10 cellular contexts compared by ENCODE assay signal in the genomic region with DNA sequence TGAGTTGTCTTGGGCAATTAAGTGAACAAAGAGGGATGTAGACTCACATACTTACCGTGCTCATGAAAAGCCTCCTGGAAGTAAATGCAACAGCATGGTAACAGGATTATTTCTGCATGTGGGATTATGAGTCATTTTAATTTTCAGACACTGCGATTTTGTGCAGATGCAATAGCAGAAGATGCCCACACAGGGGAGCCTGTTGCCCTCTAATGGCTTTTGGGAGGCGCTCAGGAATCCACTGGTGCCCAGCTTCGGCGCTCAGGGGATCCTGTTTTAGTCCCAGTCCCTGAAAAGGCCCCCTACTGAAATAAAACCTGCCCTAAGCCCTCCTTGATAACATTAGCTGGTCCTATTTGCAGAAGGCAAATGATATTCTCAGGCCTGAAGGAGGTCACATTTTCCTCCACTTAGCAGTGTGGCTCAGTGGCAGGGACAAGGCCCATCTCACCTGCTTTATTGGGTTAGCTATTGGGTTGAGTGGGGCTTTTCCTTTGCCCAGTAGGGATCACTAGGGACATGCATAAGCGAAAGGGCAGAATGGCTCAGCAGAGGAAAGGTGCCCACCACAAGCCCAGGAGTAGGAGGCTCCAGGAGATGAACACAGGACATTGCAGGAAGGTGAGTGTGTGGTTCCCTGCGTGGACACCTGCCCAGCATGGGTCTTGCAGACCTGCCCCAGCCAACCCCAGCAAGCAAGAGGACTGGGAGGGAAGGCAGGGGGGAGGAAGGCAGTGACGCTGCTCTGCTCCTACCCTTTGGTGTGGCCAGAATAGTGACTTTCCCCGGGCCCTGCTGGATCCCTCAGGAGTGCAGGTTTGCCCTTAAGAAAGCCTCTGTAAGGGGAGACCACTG. TPM values are rescaled to one million over a fixed set of nuclear protein-coding genes. Genes with fewer than 3 reads are reported as not detected.
A peak's percentile ranks its signal among the peaks of the same experiment; 100 is the strongest.
DNase-seq lines count a peak whose midpoint lies in the region; ATAC-seq and TF ChIP-seq lines count a peak whose summit lies in the region.
"Had no signal": no experiment of that assay in that cellular context is flagged by ENCODE, and none has a peak within 500 bp of the region (broad histone marks: within the 10 kb centered on the region; RNA-seq: fewer than 3 reads in every experiment).

No MANE protein-coding gene starts in this region.

- H3K27ac Mint-ChIP-seq in activated T-helper 1 cell treated with anti-CD3 and anti-CD28 coated beads, Interleukin-12 subunit alpha, Interleukin-12 subunit beta, Interleukin-2, Interleukin-4 antibody, amounts not matched to agents 30 ng/mL and 10 ng/mL and 1 ng/mL, durations not matched to agents 14 hours and 24 hours and 36 hours = no peak overlapping the region
- H3K27ac Mint-ChIP-seq: activated naive CD4-positive, alpha-beta T cell treated with anti-CD3 and anti-CD28 coated beads, Interleukin-2, amount 50 U/mL, for 24 hours; stimulated activated naive CD8-positive, alpha-beta T cell treated with anti-CD3 and anti-CD28 coated beads, Interleukin-15, Interleukin-2, amounts not matched to agents 100 ng/mL and 50 ng/mL, for 24 hours had no signal

- TF ChIP-seq CTCF in heart left ventricle (IDR thresholded peaks at IDR 0.05) (peak; percentile 72 to 90 (median 88)), sigmoid colon (IDR thresholded peaks at IDR 0.05) (peak; percentile 64 to 94 (median 80))

- H3K36me3 ChIP-seq in heart left ventricle = no peaks in the 10 kb centered on the region
- H3K36me3 ChIP-seq in sigmoid colon = no peaks in the 10 kb centered on the region

- no peaks in the 10 kb centered on the region for H3K36me3 Mint-ChIP-seq in activated T-helper 1 cell treated with anti-CD3 and anti-CD28 coated beads, Interleukin-12 subunit alpha, Interleukin-12 subunit beta, Interleukin-2, Interleukin-4 antibody, amounts not matched to agents 30 ng/mL and 10 ng/mL and 1 ng/mL, durations not matched to agents 14 hours and 24 hours and 36 hours (ENCODE audit: low read depth)
- H3K36me3 Mint-ChIP-seq: activated naive CD4-positive, alpha-beta T cell treated with anti-CD3 and anti-CD28 coated beads, Interleukin-2, amount 50 U/mL, for 24 hours had no signal

- DNase-seq in DMS79 (lab: John Stamatoyannopoulos, UW) (peak; percentile 8), NCI-H345 (lab: John Stamatoyannopoulos, UW) (peak; percentile 69), heart left ventricle (peak in 4 of 5 donors; percentile 33 to 58 (median 47)), sigmoid colon (peak; percentile 71)
- DNase-seq in activated T-helper 1 cell treated with anti-CD3 and anti-CD28 coated beads, Interleukin-12 subunit alpha, Interleukin-12 subunit beta, Interleukin-2, Interleukin-4 antibody, amounts not matched to agents 30 ng/mL and 10 ng/mL and 1 ng/mL, durations not matched to agents 14 hours and 24 hours and 36 hours (ENCODE audit: low spot score) = peak; percentile 7
- no peak for DNase-seq in activated naive CD4-positive, alpha-beta T cell treated with anti-CD3 and anti-CD28 coated beads, Interleukin-2, amount 50 U/mL, for 16 hours

- H3K27ac ChIP-seq in heart left ventricle = no peak overlapping the region
- no peak overlapping the region for H3K27ac ChIP-seq in sigmoid colon

- peaks cover 7% of the 10 kb centered on the region for H3K27me3 Mint-ChIP-seq in activated T-helper 1 cell treated with anti-CD3 and anti-CD28 coated beads, Interleukin-12 subunit alpha, Interleukin-12 subunit beta, Interleukin-2, Interleukin-4 antibody, amounts not matched to agents 30 ng/mL and 10 ng/mL and 1 ng/mL, durations not matched to agents 14 hours and 24 hours and 36 hours (ENCODE audit: insufficient read depth)

- no peaks in the 10 kb centered on the region for H3K9me3 Mint-ChIP-seq in activated T-helper 1 cell treated with anti-CD3 and anti-CD28 coated beads, Interleukin-12 subunit alpha, Interleukin-12 subunit beta, Interleukin-2, Interleukin-4 antibody, amounts not matched to agents 30 ng/mL and 10 ng/mL and 1 ng/mL, durations not matched to agents 14 hours and 24 hours and 36 hours
- H3K9me3 Mint-ChIP-seq: activated naive CD4-positive, alpha-beta T cell treated with anti-CD3 and anti-CD28 coated beads, Interleukin-2, amount 50 U/mL, for 24 hours; stimulated activated naive CD8-positive, alpha-beta T cell treated with anti-CD3 and anti-CD28 coated beads, Interleukin-15, Interleukin-2, amounts not matched to agents 100 ng/mL and 50 ng/mL, for 24 hours had no signal

- 41 to 48% (median 42%) methylated on average over 7 to 9 of the region's 9 CpGs for WGBS in heart left ventricle, 4 donors
- WGBS in sigmoid colon, 2 donors = 42 to 44% methylated on average over 9 of the region's 9 CpGs

- H3K4me3 Mint-ChIP-seq in activated T-helper 1 cell treated with anti-CD3 and anti-CD28 coated beads, Interleukin-12 subunit alpha, Interleukin-12 subunit beta, Interleukin-2, Interleukin-4 antibody, amounts not matched to agents 30 ng/mL and 10 ng/mL and 1 ng/mL, durations not matched to agents 14 hours and 24 hours and 36 hours = no peak overlapping the region
- H3K4me3 Mint-ChIP-seq: activated naive CD4-positive, alpha-beta T cell treated with anti-CD3 and anti-CD28 coated beads, Interleukin-2, amount 50 U/mL, for 24 hours; stimulated activated naive CD8-positive, alpha-beta T cell treated with anti-CD3 and anti-CD28 coated beads, Interleukin-15, Interleukin-2, amounts not matched to agents 100 ng/mL and 50 ng/mL, for 24 hours had no signal

- peaks cover 0 to 6% (median 0%) of the 10 kb centered on the region in 12 donors for H3K4me1 ChIP-seq in heart left ventricle
- H3K4me1 ChIP-seq in sigmoid colon = no peaks in the 10 kb centered on the region

- TF ChIP-seq POLR2A in heart left ventricle (IDR thresholded peaks at IDR 0.05) = no peak
- TF ChIP-seq POLR2A in sigmoid colon (IDR thresholded peaks at IDR 0.05) = no peak

- H3K9me3 ChIP-seq in heart left ventricle (no peaks in the 10 kb centered on the region), sigmoid colon (no peaks in the 10 kb centered on the region)

- H3K27me3 ChIP-seq in heart left ventricle (peaks cover 0 to 5% (median 0%) of the 10 kb centered on the region in 9 donors), sigmoid colon (no peaks in the 10 kb centered on the region)

- intact Hi-C loops in activated T-helper 1 cell treated with anti-CD3 and anti-CD28 coated beads, Interleukin-12 subunit alpha, Interleukin-12 subunit beta, Interleukin-2, Interleukin-4 antibody, amounts not matched to agents 30 ng/mL and 10 ng/mL and 1 ng/mL, durations not matched to agents 14 hours and 24 hours and 36 hours (cut with micrococcal nuclease) = loop anchor here (1.0 kb wide), 1 partner anchor 297 kb away; no protein-coding TSS in a partner anchor
- intact Hi-C loops in heart left ventricle (cut with DNase I) = loop anchor here (1.0 to 10.0 kb wide), 10 partner anchors 295 to 527 kb away; no protein-coding TSS in a partner anchor
- intact Hi-C loops in sigmoid colon (cut with DNase I) = loop anchor here (1.0 to 2.0 kb wide), 3 partner anchors 298 to 527 kb away; no protein-coding TSS in a partner anchor

- no peaks in the 10 kb centered on the region for H3K4me1 Mint-ChIP-seq in activated T-helper 1 cell treated with anti-CD3 and anti-CD28 coated beads, Interleukin-12 subunit alpha, Interleukin-12 subunit beta, Interleukin-2, Interleukin-4 antibody, amounts not matched to agents 30 ng/mL and 10 ng/mL and 1 ng/mL, durations not matched to agents 14 hours and 24 hours and 36 hours (ENCODE audit: low read depth)
- H3K4me1 Mint-ChIP-seq: activated naive CD4-positive, alpha-beta T cell treated with anti-CD3 and anti-CD28 coated beads, Interleukin-2, amount 50 U/mL, for 24 hours had no signal

- peak in 1 of 4 donors; percentile 6 for TF ChIP-seq EP300 in sigmoid colon (IDR thresholded peaks at IDR 0.05)

- H3K4me3 ChIP-seq in heart left ventricle (no peak overlapping the region), sigmoid colon (no peak overlapping the region)

- ATAC-seq in GM19043 (IDR thresholded peaks at IDR 0.05; ENCODE audit: low read depth, unreplicated experiment) (peak; percentile 85), HG03135 (IDR thresholded peaks at IDR 0.05; ENCODE audit: unreplicated experiment) (peak; percentile 85), heart left ventricle (peak; percentile 49 to 84 (median 73))

RNA-seq across cellular contexts. Expression of gene KCNS3, which starts 26.5 kb away (rescaled TPM):
- total RNA-seq in activated T-helper 1 cell treated with anti-CD3 and anti-CD28 coated beads, Interleukin-12 subunit alpha, Interleukin-12 subunit beta, Interleukin-2, Interleukin-4 antibody, amounts not matched to agents 30 ng/mL and 10 ng/mL and 1 ng/mL, durations not matched to agents 14 hours and 24 hours and 36 hours = 0.07 TPM in 1 of 2 replicates, not detected in the other
- 1 to 10 TPM; 1.7 to 9.9 (median 2.7) TPM for total RNA-seq in heart left ventricle
- 1 to 10 TPM; 1.0 to 2.5 TPM for polyA plus RNA-seq in heart left ventricle
- total RNA-seq in sigmoid colon = 10 to 100 TPM; 13.2 to 96.3 (median 24.5) TPM
- polyA plus RNA-seq in sigmoid colon = 10 to 100 TPM in 2 of 3 donors, 1 to 10 TPM in 1; 4.2 to 16.2 (median 13.9) TPM

RNA-seq across cellular contexts. Expression of gene MSGN1, which starts 35.7 kb away (rescaled TPM):
- not detected in 2 replicates for total RNA-seq in activated T-helper 1 cell treated with anti-CD3 and anti-CD28 coated beads, Interleukin-12 subunit alpha, Interleukin-12 subunit beta, Interleukin-2, Interleukin-4 antibody, amounts not matched to agents 30 ng/mL and 10 ng/mL and 1 ng/mL, durations not matched to agents 14 hours and 24 hours and 36 hours
- total RNA-seq in heart left ventricle (not detected), sigmoid colon (not detected)
- polyA plus RNA-seq in heart left ventricle (not detected), sigmoid colon (under 1 TPM in 1 of 3 donors, not detected in 2; 0.41 TPM)
